In the genomic region with DNA sequence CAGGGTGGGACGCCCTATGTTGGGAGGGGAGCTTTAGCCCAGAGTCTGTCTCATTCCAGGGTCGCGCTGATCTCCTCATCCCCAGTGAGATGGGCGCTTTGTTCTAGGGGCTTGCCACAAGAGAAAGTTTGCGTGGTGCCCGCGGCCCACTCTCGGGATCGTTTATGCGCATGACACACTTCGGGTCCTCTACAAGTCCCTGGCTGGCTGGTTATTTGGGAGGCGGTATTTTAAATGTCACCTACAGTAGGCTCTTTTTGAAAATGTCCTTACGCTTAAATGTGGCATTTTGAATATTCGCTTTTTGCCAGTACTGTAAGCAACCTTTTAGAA, we compare ENCODE assay signal across 8 cellular contexts. TPM values are rescaled to one million over a fixed set of nuclear protein-coding genes. Genes with fewer than 3 reads are reported as not detected.
DNase-seq lines count a peak whose midpoint lies in the region; ATAC-seq and TF ChIP-seq lines count a peak whose summit lies in the region.

No MANE protein-coding gene starts in this region.

- TF ChIP-seq CTCF in OCI-LY3 (IDR thresholded peaks at IDR 0.05; ENCODE audit: low read depth, low read length), result no peak
- TF ChIP-seq CTCF in breast epithelium (IDR thresholded peaks at IDR 0.05), result no peak
- TF ChIP-seq CTCF in liver (IDR thresholded peaks at IDR 0.05; ENCODE audit: low read depth, low read length, missing input control), result no peak

- in situ Hi-C loops in Caki2 (cut with HindIII; ENCODE audit: low pct_unique_long_range_greater_than_20kb, low sequenced_read_pairs), result no loop called here

- H3K27me3 ChIP-seq in OCI-LY3 (ENCODE audit: low read depth, low read length) (no peaks in the 10 kb centered on the region), breast epithelium (no peaks in the 10 kb centered on the region), liver (ENCODE audit: control insufficient read depth in 4 of 4, insufficient read depth in 4 of 4, low read length in 3 of 4) (no peaks in the 10 kb centered on the region)

- peak overlapping the region; percentile 71 for H2AFZ ChIP-seq in OCI-LY3 (ENCODE audit: low read depth, low read length)

- H3K79me2 ChIP-seq in OCI-LY3 (ENCODE audit: low read length), result peaks cover 65% of the 10 kb centered on the region

- H3K4me1 ChIP-seq in OCI-LY3 (ENCODE audit: low read length) (peaks cover 18% of the 10 kb centered on the region), breast epithelium (peaks cover 0 to 9% of the 10 kb centered on the region in 2 donors), liver (ENCODE audit: control insufficient read depth in 4 of 4, insufficient read depth in 4 of 4, low read length in 3 of 4) (peaks cover 4 to 30% (median 20%) of the 10 kb centered on the region in 4 donors)

- peak overlapping the region; percentile 94 for H3K9ac ChIP-seq in OCI-LY3 (ENCODE audit: low read length)
- H3K9ac ChIP-seq in liver (ENCODE audit: low read depth in 1 of 2, low read length in 2 of 2), result peak overlapping the region; percentile 24 to 73

- WGBS in liver, result 1% methylated on average over 14 of the region's 14 CpGs

- DNase-seq in Caki2 (ENCODE audit: low read depth) (peak; percentile 24), breast epithelium (ENCODE audit: low spot score in 2 of 2) (peak in 1 of 2 donors; percentile 19), NCI-H2107 (lab: John Stamatoyannopoulos, UW) (no peak), NCI-H2107 treated with DMSO at 0.1 percent for 48 hours (lab: John Stamatoyannopoulos, UW; ENCODE audit: unreplicated experiment) (no peak)
- peak; percentile 41 for DNase-seq in stimulated activated naive CD4-positive, alpha-beta T cell treated with Interleukin-2 at 50 U/mL for 16 hours (lab: John Stamatoyannopoulos, UW)

- H4K20me1 ChIP-seq in OCI-LY3 (ENCODE audit: insufficient read depth, low read length), result peaks cover 7% of the 10 kb centered on the region; the same call in 1 of the 2 replicates

- H3K36me3 ChIP-seq in OCI-LY3 (replicated peaks; ENCODE audit: low read depth, low read length), result peaks cover 18% of the 10 kb centered on the region
- no peaks in the 10 kb centered on the region for H3K36me3 ChIP-seq in breast epithelium
- peaks cover 3 to 13% (median 9%) of the 10 kb centered on the region in 4 donors for H3K36me3 ChIP-seq in liver (ENCODE audit: control insufficient read depth in 4 of 4, insufficient read depth in 3 of 4, low read depth in 1 of 4, low read length in 3 of 4)

- H3K27ac ChIP-seq in OCI-LY3 (ENCODE audit: low read length) (peak overlapping the region; percentile 43), breast epithelium (peak overlapping the region; percentile 87 to 92), liver (ENCODE audit: low read depth in 1 of 2, low read length in 2 of 2) (peak overlapping the region; percentile 56 to 79)

- TF ChIP-seq POLR2A in breast epithelium (IDR thresholded peaks at IDR 0.05), result no peak

- peak; percentile 2 for ATAC-seq in GM21825 (IDR thresholded peaks at IDR 0.05; ENCODE audit: unreplicated experiment)

- no peak for TF ChIP-seq RAD21 in liver (IDR thresholded peaks at IDR 0.05)

- H3K4me2 ChIP-seq in OCI-LY3 (ENCODE audit: low read length), result peak overlapping the region; percentile 94

- H3K9me3 ChIP-seq in OCI-LY3 (ENCODE audit: insufficient read depth, low read length), result no peaks in the 10 kb centered on the region
- H3K9me3 ChIP-seq in breast epithelium, result no peaks in the 10 kb centered on the region
- no peaks in the 10 kb centered on the region for H3K9me3 ChIP-seq in liver (ENCODE audit: control insufficient read depth in 4 of 4, low read length in 3 of 4)

- H3K4me3 ChIP-seq in OCI-LY3 (ENCODE audit: low read length) (peak overlapping the region; percentile 99), breast epithelium (peak overlapping the region; percentile 91 to 94 (median 93)), liver (ENCODE audit: low read depth in 1 of 3, low read length in 3 of 3) (peak overlapping the region; percentile 83 to 91 (median 90))

- intact Hi-C loops in breast epithelium (cut with DNase I; ENCODE audit: low total_unique reads), result no loop called here

TF ChIP-seq in liver, 16 proteins besides CTCF, POLR2A, EP300 and RAD21:
- TF ChIP-seq ATF3 (IDR thresholded peaks at IDR 0.05) (no peak), MAX (IDR thresholded peaks at IDR 0.05) (no peak), SP1 (IDR thresholded peaks at IDR 0.05) (no peak), TAF1 (conservative IDR thresholded peaks at IDR 0.05) (no peak), HNF4A (conservative IDR thresholded peaks at IDR 0.05) (no peak), JUND (IDR thresholded peaks at IDR 0.05) (no peak), RXRA (IDR thresholded peaks at IDR 0.05) (no peak), YY1 (IDR thresholded peaks at IDR 0.05) (no peak), HNF4G (IDR thresholded peaks at IDR 0.05) (no peak), FOXA1 (IDR thresholded peaks at IDR 0.05) (no peak), NR2F2 (IDR thresholded peaks at IDR 0.05) (no peak), EGR1 (IDR thresholded peaks at IDR 0.05; ENCODE audit: low read depth in 2 of 2) (no peak), GABPA (IDR thresholded peaks at IDR 0.05 in 1 of 2, conservative IDR thresholded peaks at IDR 0.05 in 1 of 2) (no peak), FOXA2 (IDR thresholded peaks at IDR 0.05) (no peak)
- TF ChIP-seq, protein P1, sequence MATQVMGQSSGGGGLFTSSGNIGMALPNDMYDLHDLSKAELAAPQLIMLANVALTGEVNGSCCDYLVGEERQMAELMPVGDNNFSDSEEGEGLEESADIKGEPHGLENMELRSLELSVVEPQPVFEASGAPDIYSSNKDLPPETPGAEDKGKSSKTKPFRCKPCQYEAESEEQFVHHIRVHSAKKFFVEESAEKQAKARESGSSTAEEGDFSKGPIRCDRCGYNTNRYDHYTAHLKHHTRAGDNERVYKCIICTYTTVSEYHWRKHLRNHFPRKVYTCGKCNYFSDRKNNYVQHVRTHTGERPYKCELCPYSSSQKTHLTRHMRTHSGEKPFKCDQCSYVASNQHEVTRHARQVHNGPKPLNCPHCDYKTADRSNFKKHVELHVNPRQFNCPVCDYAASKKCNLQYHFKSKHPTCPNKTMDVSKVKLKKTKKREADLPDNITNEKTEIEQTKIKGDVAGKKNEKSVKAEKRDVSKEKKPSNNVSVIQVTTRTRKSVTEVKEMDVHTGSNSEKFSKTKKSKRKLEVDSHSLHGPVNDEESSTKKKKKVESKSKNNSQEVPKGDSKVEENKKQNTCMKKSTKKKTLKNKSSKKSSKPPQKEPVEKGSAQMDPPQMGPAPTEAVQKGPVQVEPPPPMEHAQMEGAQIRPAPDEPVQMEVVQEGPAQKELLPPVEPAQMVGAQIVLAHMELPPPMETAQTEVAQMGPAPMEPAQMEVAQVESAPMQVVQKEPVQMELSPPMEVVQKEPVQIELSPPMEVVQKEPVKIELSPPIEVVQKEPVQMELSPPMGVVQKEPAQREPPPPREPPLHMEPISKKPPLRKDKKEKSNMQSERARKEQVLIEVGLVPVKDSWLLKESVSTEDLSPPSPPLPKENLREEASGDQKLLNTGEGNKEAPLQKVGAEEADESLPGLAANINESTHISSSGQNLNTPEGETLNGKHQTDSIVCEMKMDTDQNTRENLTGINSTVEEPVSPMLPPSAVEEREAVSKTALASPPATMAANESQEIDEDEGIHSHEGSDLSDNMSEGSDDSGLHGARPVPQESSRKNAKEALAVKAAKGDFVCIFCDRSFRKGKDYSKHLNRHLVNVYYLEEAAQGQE (IDR thresholded peaks at IDR 0.05), result no peak
- TF ChIP-seq, protein P2, sequence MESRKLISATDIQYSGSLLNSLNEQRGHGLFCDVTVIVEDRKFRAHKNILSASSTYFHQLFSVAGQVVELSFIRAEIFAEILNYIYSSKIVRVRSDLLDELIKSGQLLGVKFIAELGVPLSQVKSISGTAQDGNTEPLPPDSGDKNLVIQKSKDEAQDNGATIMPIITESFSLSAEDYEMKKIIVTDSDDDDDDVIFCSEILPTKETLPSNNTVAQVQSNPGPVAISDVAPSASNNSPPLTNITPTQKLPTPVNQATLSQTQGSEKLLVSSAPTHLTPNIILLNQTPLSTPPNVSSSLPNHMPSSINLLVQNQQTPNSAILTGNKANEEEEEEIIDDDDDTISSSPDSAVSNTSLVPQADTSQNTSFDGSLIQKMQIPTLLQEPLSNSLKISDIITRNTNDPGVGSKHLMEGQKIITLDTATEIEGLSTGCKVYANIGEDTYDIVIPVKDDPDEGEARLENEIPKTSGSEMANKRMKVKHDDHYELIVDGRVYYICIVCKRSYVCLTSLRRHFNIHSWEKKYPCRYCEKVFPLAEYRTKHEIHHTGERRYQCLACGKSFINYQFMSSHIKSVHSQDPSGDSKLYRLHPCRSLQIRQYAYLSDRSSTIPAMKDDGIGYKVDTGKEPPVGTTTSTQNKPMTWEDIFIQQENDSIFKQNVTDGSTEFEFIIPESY (IDR thresholded peaks at IDR 0.05), result no peak

RNA-seq across cellular contexts. Expression of gene GOLT1B, which starts 0.5 kb away (rescaled TPM):
- 56.6 and 84.0 TPM in 2 replicates for total RNA-seq in Caki2 (2014; rRNA removed; shearing (Covaris generic); ENCODE audit: low replicate concordance)
- total RNA-seq in breast epithelium (10 to 100 TPM; 24.9 to 32.6 (median 30.9) TPM), liver (10 to 100 TPM; 11.0 to 16.5 TPM)
- polyA plus RNA-seq in liver, result 10 to 100 TPM; 18.0 to 36.9 TPM

RNA-seq across cellular contexts. Expression of gene RECQL, which starts 0.7 kb away (rescaled TPM):
- 58.1 and 75.4 TPM in 2 replicates for total RNA-seq in Caki2 (2014; rRNA removed; shearing (Covaris generic); ENCODE audit: low replicate concordance)
- 10 to 100 TPM; 33.8 to 46.2 (median 37.0) TPM for total RNA-seq in breast epithelium
- total RNA-seq in liver, result 10 to 100 TPM; 14.1 to 20.1 TPM
- 10 to 100 TPM in 1 of 2 donors, 1 to 10 TPM in 1; 5.8 to 10.0 TPM for polyA plus RNA-seq in liver

RNA-seq across cellular contexts. Expression of gene SPX, which starts 24.0 kb away (rescaled TPM):
- total RNA-seq in Caki2 (2014; rRNA removed; shearing (Covaris generic); ENCODE audit: low replicate concordance), result 33.4 and 49.3 TPM in 2 replicates
- 10 to 100 TPM in 1 of 3 donors, 1 to 10 TPM in 2; 1.0 to 84.3 (median 1.3) TPM for total RNA-seq in breast epithelium
- total RNA-seq in liver, result 1 to 10 TPM in 1 of 2 donors, under 1 TPM in 1; 0.25 to 1.2 TPM
- polyA plus RNA-seq in liver, result 1 to 10 TPM in 1 of 2 donors, under 1 TPM in 1; 0.30 to 3.7 TPM

Comparison
In these comparisons a context has a peak if more than half of its experiments do, and no peak if none do; other contexts are left out.
1. DNase-seq: peak in Caki2 (single experiment) and stimulated activated naive CD4-positive, alpha-beta T cell treated with Interleukin-2 at 50 U/mL for 16 hours (single experiment); none in NCI-H2107 (single experiment) and NCI-H2107 treated with DMSO at 0.1 percent for 48 hours (single experiment).
2. Peak in every context shown above with its lines, with median percentiles within 50 percentile points of each other: H3K27ac ChIP-seq and H3K4me3 ChIP-seq.